In genomic region chr5:1343931-1344901, GRCh38 we compare ENCODE assay signal across 7 cellular contexts. TPM values are rescaled to one million over a fixed set of nuclear protein-coding genes. Genes with fewer than 3 reads are reported as not detected.
DNase-seq lines count a peak whose midpoint lies in the region; ATAC-seq, FAIRE-seq and TF ChIP-seq lines count a peak whose summit lies in the region.

No MANE protein-coding gene starts in this region.

- POLR2A ChIA-PET in HEK293T (lab: Yijun Ruan, JAX) = interaction anchor here (0.8 to 4.3 kb wide), 7 partner anchors 9 to 309 kb away, joined by 3 to 26 read pairs (median 5); no protein-coding TSS in a partner anchor

- peak; percentile 48 for FAIRE-seq in GM12892 (lab: Jason Lieb, UNC)

- TF ChIP-seq POLR2A in GM12892 (IDR thresholded peaks at IDR 0.05; ENCODE audit: low read depth, low read length) = no peak

- H3K36me3 Mint-ChIP-seq in stimulated activated memory B cell treated with anti-CD40 and anti-IgM and Interleukin-4, amounts not matched to agents 10 μg/mL and 1 μg/mL and 100 μg/mL, for 72 hours = peaks cover 34% of the 10 kb centered on the region

- H3K9me3 Mint-ChIP-seq in stimulated activated memory B cell treated with anti-CD40 and anti-IgM and Interleukin-4, amounts not matched to agents 10 μg/mL and 1 μg/mL and 100 μg/mL, for 72 hours = no peaks in the 10 kb centered on the region

- no peak for DNase-seq in GM12892 (ENCODE audit: insufficient read length)
- peak; percentile 38 for DNase-seq in HEK293T (ENCODE audit: extremely low spot score)
- peak; percentile 48 for DNase-seq in NCI-H2171 treated with DMSO at 0.1 percent for 48 hours (lab: John Stamatoyannopoulos, UW)
- peak; percentile 7 for DNase-seq in amniotic epithelial cell (ENCODE audit: low read depth)
- DNase-seq in kidney tubule cell (ENCODE audit: low spot score) = peak; percentile 22
- no peak for DNase-seq in NCI-H1694 treated with DMSO at 0.1 percent for 48 hours (lab: John Stamatoyannopoulos, UW)

- peaks cover 50% of the 10 kb centered on the region for H3K4me1 Mint-ChIP-seq in stimulated activated memory B cell treated with anti-CD40 and anti-IgM and Interleukin-4, amounts not matched to agents 10 μg/mL and 1 μg/mL and 100 μg/mL, for 72 hours

- H3K4me3 Mint-ChIP-seq in stimulated activated memory B cell treated with anti-CD40 and anti-IgM and Interleukin-4, amounts not matched to agents 10 μg/mL and 1 μg/mL and 100 μg/mL, for 72 hours = peak overlapping the region; percentile 85

- H3K27ac Mint-ChIP-seq in stimulated activated memory B cell treated with anti-CD40 and anti-IgM and Interleukin-4, amounts not matched to agents 10 μg/mL and 1 μg/mL and 100 μg/mL, for 72 hours = peak overlapping the region; percentile 27

- no peak for ATAC-seq in stimulated activated memory B cell treated with anti-CD40 and anti-IgM and Interleukin-4, amounts not matched to agents 10 μg/mL and 1 μg/mL and 100 μg/mL, for 72 hours

- CTCF ChIA-PET in HEK293T (lab: Yijun Ruan, JAX) = no interaction called here

- H3K27me3 Mint-ChIP-seq in stimulated activated memory B cell treated with anti-CD40 and anti-IgM and Interleukin-4, amounts not matched to agents 10 μg/mL and 1 μg/mL and 100 μg/mL, for 72 hours = no peaks in the 10 kb centered on the region

TF ChIP-seq in HEK293T, 16 proteins besides CTCF, POLR2A, EP300 and RAD21:
- TF ChIP-seq L3MBTL2 (conservative IDR thresholded peaks at IDR 0.05) (peak; percentile 27; the same call in 1 of the 2 replicates), SP1 (IDR thresholded peaks at IDR 0.05) (no peak)
- TF ChIP-seq, protein P1, sequence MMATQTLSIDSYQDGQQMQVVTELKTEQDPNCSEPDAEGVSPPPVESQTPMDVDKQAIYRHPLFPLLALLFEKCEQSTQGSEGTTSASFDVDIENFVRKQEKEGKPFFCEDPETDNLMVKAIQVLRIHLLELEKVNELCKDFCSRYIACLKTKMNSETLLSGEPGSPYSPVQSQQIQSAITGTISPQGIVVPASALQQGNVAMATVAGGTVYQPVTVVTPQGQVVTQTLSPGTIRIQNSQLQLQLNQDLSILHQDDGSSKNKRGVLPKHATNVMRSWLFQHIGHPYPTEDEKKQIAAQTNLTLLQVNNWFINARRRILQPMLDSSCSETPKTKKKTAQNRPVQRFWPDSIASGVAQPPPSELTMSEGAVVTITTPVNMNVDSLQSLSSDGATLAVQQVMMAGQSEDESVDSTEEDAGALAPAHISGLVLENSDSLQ (IDR thresholded peaks at IDR 0.05) = no peak

RNA-seq across cellular contexts. Expression of gene CLPTM1L, which starts 0.7 kb away (rescaled TPM):
- polyA plus RNA-seq in GM12892 (2012; ENCODE audit: missing spikeins) = 44.0 TPM

RNA-seq across cellular contexts. Expression of gene TERT, which starts 49.3 kb away (rescaled TPM):
- 0.15 TPM for polyA plus RNA-seq in GM12892 (2012; ENCODE audit: missing spikeins)

Comparison
In these comparisons a context has a peak if more than half of its experiments do, and no peak if none do; other contexts are left out.
1. DNase-seq: peak in HEK293T (single experiment), NCI-H2171 treated with DMSO at 0.1 percent for 48 hours (single experiment), amniotic epithelial cell (single experiment) and kidney tubule cell (single experiment); none in GM12892 (single experiment) and NCI-H1694 treated with DMSO at 0.1 percent for 48 hours (single experiment).